Comparison of ENCODE assay signal across 1 cellular context in the genomic region with DNA sequence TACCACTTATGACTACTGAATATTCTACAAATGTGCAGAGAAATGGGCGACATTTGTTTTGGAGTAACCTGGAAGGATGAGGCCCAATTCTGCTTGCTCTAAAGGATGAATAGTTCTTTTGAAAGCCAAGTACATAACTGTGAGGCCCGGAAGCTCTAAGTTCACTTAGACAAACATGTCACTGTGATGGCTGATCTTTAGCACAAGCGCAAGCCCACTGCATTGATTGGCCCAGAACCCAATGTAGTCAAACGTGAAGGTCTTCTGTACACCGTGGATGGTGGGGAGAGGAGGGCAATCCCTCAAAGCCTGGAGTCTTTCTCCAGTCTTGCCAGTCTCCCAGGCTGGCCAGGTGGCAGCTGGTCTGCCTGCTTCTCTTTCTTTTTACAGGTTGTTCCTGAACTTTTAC.
TF ChIP-seq lines count a peak whose summit lies in the region.

No MANE protein-coding gene starts in this region.

TF ChIP-seq in HepG2, 621 proteins besides CTCF, POLR2A, EP300 and RAD21 (continued from another document and continues in another):
- no peak for TF ChIP-seq IKZF4 (CRISPR knock-in tag; IDR thresholded peaks at IDR 0.05; ENCODE audit: borderline replicate concordance, low read depth, not compliant biosample characterization)
- TF ChIP-seq GTF2F1 (IDR thresholded peaks at IDR 0.05; ENCODE audit: low read length): no peak
- TF ChIP-seq PBX3 (CRISPR knock-in tag; IDR thresholded peaks at IDR 0.05; ENCODE audit: borderline replicate concordance): no peak
- no peak for TF ChIP-seq ZNF484 (CRISPR knock-in tag; IDR thresholded peaks at IDR 0.05; ENCODE audit: borderline replicate concordance, low read depth)
- TF ChIP-seq ZFP62 (CRISPR knock-in tag; IDR thresholded peaks at IDR 0.05): no peak
- no peak for TF ChIP-seq ZNF549 (CRISPR knock-in tag; IDR thresholded peaks at IDR 0.05)
- TF ChIP-seq FOXA1 (IDR thresholded peaks at IDR 0.05): no peak
- peak; percentile 83 for TF ChIP-seq FOXA1 (CRISPR knock-in tag; IDR thresholded peaks at IDR 0.05)
- TF ChIP-seq STAT6 (CRISPR knock-in tag; IDR thresholded peaks at IDR 0.05; ENCODE audit: borderline replicate concordance): 0 out of 2 replicates have a peak, but pooled peaks have one; percentile 70
- TF ChIP-seq, protein P1, sequence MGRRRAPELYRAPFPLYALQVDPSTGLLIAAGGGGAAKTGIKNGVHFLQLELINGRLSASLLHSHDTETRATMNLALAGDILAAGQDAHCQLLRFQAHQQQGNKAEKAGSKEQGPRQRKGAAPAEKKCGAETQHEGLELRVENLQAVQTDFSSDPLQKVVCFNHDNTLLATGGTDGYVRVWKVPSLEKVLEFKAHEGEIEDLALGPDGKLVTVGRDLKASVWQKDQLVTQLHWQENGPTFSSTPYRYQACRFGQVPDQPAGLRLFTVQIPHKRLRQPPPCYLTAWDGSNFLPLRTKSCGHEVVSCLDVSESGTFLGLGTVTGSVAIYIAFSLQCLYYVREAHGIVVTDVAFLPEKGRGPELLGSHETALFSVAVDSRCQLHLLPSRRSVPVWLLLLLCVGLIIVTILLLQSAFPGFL (CRISPR knock-in tag; IDR thresholded peaks at IDR 0.05): no peak
- peak; percentile 41 for TF ChIP-seq IKZF5 (CRISPR knock-in tag; IDR thresholded peaks at IDR 0.05)
- TF ChIP-seq SPEN (CRISPR knock-in tag; IDR thresholded peaks at IDR 0.05; ENCODE audit: low read depth): 0 out of 2 replicates have a peak, but pooled peaks have one; percentile 52
- TF ChIP-seq TFDP1 (CRISPR knock-in tag; IDR thresholded peaks at IDR 0.05; ENCODE audit: borderline replicate concordance): 0 out of 2 replicates have a peak, but pooled peaks have one; percentile 11
- no peak for TF ChIP-seq EEA1 (CRISPR knock-in tag; IDR thresholded peaks at IDR 0.05; ENCODE audit: borderline replicate concordance)
- no peak for TF ChIP-seq HIC2 (CRISPR knock-in tag; IDR thresholded peaks at IDR 0.05; ENCODE audit: low read depth)
- no peak for TF ChIP-seq SMARCC2 (IDR thresholded peaks at IDR 0.05)
- no peak for TF ChIP-seq ZNF597 (CRISPR knock-in tag; IDR thresholded peaks at IDR 0.05)
- TF ChIP-seq HMGXB3 (CRISPR knock-in tag; IDR thresholded peaks at IDR 0.05; ENCODE audit: borderline replicate concordance): no peak
- 0 out of 2 replicates have a peak, but pooled peaks have one; percentile 44 for TF ChIP-seq ARNTL (CRISPR knock-in tag; IDR thresholded peaks at IDR 0.05)
- TF ChIP-seq NCOR1 (IDR thresholded peaks at IDR 0.05; ENCODE audit: borderline replicate concordance, low read length): peak; percentile 58; the same call in 1 of the 2 replicates
- no peak for TF ChIP-seq ZNF44 (CRISPR knock-in tag; IDR thresholded peaks at IDR 0.05)
- 0 out of 2 replicates have a peak, but pooled peaks have one; percentile 16 for TF ChIP-seq MLX (CRISPR knock-in tag; IDR thresholded peaks at IDR 0.05)
- peak; percentile 75; the same call in 1 of the 2 replicates for TF ChIP-seq DRAP1 (CRISPR knock-in tag; IDR thresholded peaks at IDR 0.05)
- TF ChIP-seq, protein P2, sequence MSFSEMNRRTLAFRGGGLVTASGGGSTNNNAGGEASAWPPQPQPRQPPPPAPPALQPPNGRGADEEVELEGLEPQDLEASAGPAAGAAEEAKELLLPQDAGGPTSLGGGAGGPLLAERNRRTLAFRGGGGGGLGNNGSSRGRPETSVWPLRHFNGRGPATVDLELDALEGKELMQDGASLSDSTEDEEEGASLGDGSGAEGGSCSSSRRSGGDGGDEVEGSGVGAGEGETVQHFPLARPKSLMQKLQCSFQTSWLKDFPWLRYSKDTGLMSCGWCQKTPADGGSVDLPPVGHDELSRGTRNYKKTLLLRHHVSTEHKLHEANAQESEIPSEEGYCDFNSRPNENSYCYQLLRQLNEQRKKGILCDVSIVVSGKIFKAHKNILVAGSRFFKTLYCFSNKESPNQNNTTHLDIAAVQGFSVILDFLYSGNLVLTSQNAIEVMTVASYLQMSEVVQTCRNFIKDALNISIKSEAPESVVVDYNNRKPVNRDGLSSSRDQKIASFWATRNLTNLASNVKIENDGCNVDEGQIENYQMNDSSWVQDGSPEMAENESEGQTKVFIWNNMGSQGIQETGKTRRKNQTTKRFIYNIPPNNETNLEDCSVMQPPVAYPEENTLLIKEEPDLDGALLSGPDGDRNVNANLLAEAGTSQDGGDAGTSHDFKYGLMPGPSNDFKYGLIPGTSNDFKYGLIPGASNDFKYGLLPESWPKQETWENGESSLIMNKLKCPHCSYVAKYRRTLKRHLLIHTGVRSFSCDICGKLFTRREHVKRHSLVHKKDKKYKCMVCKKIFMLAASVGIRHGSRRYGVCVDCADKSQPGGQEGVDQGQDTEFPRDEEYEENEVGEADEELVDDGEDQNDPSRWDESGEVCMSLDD (CRISPR knock-in tag; IDR thresholded peaks at IDR 0.05; ENCODE audit: borderline replicate concordance): no peak
- TF ChIP-seq ZNF33A (CRISPR knock-in tag; IDR thresholded peaks at IDR 0.05; ENCODE audit: borderline replicate concordance): no peak
- no peak for TF ChIP-seq RAD51 (IDR thresholded peaks at IDR 0.05; ENCODE audit: borderline replicate concordance)
- TF ChIP-seq ZNF782 (CRISPR knock-in tag; IDR thresholded peaks at IDR 0.05; ENCODE audit: borderline replicate concordance): no peak
- TF ChIP-seq NKX3-1 (CRISPR knock-in tag; IDR thresholded peaks at IDR 0.05): no peak
- no peak for TF ChIP-seq ZNF34 (CRISPR knock-in tag; IDR thresholded peaks at IDR 0.05; ENCODE audit: borderline replicate concordance)
- TF ChIP-seq RBFOX2 (IDR thresholded peaks at IDR 0.05; ENCODE audit: low read depth, low read length): no peak
- TF ChIP-seq, protein P3, sequence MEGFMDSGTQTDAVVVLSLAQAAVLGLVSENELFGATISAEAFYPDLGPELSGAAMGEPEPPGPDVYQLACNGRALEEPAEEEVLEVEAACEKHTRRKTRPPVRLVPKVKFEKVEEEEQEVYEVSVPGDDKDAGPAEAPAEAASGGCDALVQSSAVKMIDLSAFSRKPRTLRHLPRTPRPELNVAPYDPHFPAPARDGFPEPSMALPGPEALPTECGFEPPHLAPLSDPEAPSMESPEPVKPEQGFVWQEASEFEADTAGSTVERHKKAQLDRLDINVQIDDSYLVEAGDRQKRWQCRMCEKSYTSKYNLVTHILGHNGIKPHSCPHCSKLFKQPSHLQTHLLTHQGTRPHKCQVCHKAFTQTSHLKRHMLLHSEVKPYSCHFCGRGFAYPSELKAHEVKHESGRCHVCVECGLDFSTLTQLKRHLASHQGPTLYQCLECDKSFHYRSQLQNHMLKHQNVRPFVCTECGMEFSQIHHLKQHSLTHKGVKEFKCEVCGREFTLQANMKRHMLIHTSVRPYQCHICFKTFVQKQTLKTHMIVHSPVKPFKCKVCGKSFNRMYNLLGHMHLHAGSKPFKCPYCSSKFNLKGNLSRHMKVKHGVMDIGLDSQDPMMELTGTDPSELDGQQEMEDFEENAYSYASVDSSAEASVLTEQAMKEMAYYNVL (CRISPR knock-in tag; IDR thresholded peaks at IDR 0.05; ENCODE audit: borderline replicate concordance): peak; percentile 76; the same call in 1 of the 2 replicates
- no peak for TF ChIP-seq ADNP (CRISPR knock-in tag; IDR thresholded peaks at IDR 0.05)
